In genomic region chrX:107619836-107620235, GRCh38 we compare ENCODE assay signal across 20 cellular contexts.
"Had no signal": no experiment of that assay in that cellular context is flagged by ENCODE, and none has a peak within 500 bp of the region (broad histone marks: within the 10 kb centered on the region; RNA-seq: fewer than 3 reads in every experiment).

No MANE protein-coding gene starts in this region.

- H3K4me3 Mint-ChIP-seq: activated B cell treated with CpG ODN at 0.5 μM for 24 hours; activated CD4-positive, alpha-beta T cell treated with anti-CD3 and anti-CD28 coated beads, Interleukin-2, amount 10 ng/mL, durations not matched to agents 24 days and 14 days; activated CD8-positive, alpha-beta T cell treated with anti-CD3 and anti-CD28 coated beads, Interleukin-2, amount 10 ng/mL, durations not matched to agents 7 days and 5 days; activated naive CD8-positive, alpha-beta T cell; activated T-cell treated with anti-CD3 and anti-CD28 coated beads, Interleukin-2, amount 50 U/mL, for 72 hours; effector memory CD8-positive, alpha-beta T cell; nephron progenitor cell; T-helper 2 cell treated with Interferon-gamma antibody and Interleukin-4, amounts not matched to agents 5 μg/mL and 100 μg/mL, for 36 hours had no signal

- H3K27ac Mint-ChIP-seq: activated B cell treated with CpG ODN at 0.5 μM for 24 hours; activated CD4-positive, alpha-beta T cell treated with anti-CD3 and anti-CD28 coated beads, Interleukin-2, amount 10 ng/mL, durations not matched to agents 24 days and 14 days; activated CD8-positive, alpha-beta T cell treated with anti-CD3 and anti-CD28 coated beads, Interleukin-2, amount 10 ng/mL, durations not matched to agents 7 days and 5 days; activated naive CD8-positive, alpha-beta T cell; activated T-cell treated with anti-CD3 and anti-CD28 coated beads, Interleukin-2, amount 50 U/mL, for 72 hours; effector memory CD8-positive, alpha-beta T cell; nephron progenitor cell; T-helper 2 cell treated with Interferon-gamma antibody and Interleukin-4, amounts not matched to agents 5 μg/mL and 100 μg/mL, for 36 hours had no signal

- H3K9me3 Mint-ChIP-seq: activated B cell treated with CpG ODN at 0.5 μM for 24 hours; activated CD4-positive, alpha-beta T cell treated with anti-CD3 and anti-CD28 coated beads, Interleukin-2, amount 10 ng/mL, durations not matched to agents 24 days and 14 days; activated T-cell treated with anti-CD3 and anti-CD28 coated beads, Interleukin-2, amount 50 U/mL, for 72 hours; effector memory CD8-positive, alpha-beta T cell; T-helper 2 cell treated with Interferon-gamma antibody and Interleukin-4, amounts not matched to agents 5 μg/mL and 100 μg/mL, for 36 hours had no signal

- H3K4me1 ChIP-seq: gastroesophageal sphincter, heart right ventricle, prostate gland, spleen, stomach, testis had no signal

- H3K4me3 ChIP-seq: gastroesophageal sphincter, heart right ventricle, prostate gland, spleen, stomach, testis had no signal

- H3K27ac ChIP-seq: epithelial cell of prostate, gastroesophageal sphincter, heart right ventricle, prostate gland, spleen, stomach, testis had no signal

- H3K9me3 ChIP-seq: gastroesophageal sphincter, prostate gland, spleen, testis had no signal

- H3K36me3 Mint-ChIP-seq: activated naive CD8-positive, alpha-beta T cell had no signal

- DNase-seq: activated B cell treated with CpG ODN at 0.5 μM for 24 hours; activated CD4-positive, alpha-beta T cell treated with anti-CD3 and anti-CD28 coated beads, Interleukin-2, amount 10 ng/mL, durations not matched to agents 24 days and 14 days; activated CD8-positive, alpha-beta memory T cell treated with anti-CD3 and anti-CD28 coated beads, Interleukin-2, amount 50 U/mL, for 48 hours; activated CD8-positive, alpha-beta T cell treated with anti-CD3 and anti-CD28 coated beads, Interleukin-2, amount 10 ng/mL, durations not matched to agents 7 days and 5 days; activated gamma-delta T cell treated with Interleukin-2 at 50 U/mL for 16 hours; activated T-cell treated with anti-CD3 and anti-CD28 coated beads, Interleukin-2, amount 50 U/mL, for 72 hours; dermis blood vessel endothelial cell; effector memory CD8-positive, alpha-beta T cell; heart right ventricle; kidney glomerular epithelial cell; nephron progenitor cell; spleen; stomach; testis had no signal

- ATAC-seq: activated CD8-positive, alpha-beta T cell treated with anti-CD3 and anti-CD28 coated beads, Interleukin-2, amount 10 ng/mL, durations not matched to agents 7 days and 5 days; activated T-cell treated with anti-CD3 and anti-CD28 coated beads, Interleukin-2, amount 50 U/mL, for 72 hours; effector memory CD8-positive, alpha-beta T cell; gastroesophageal sphincter; heart right ventricle; sciatic nerve had no signal

- H3K4me1 Mint-ChIP-seq: activated B cell treated with CpG ODN at 0.5 μM for 24 hours; activated CD4-positive, alpha-beta T cell treated with anti-CD3 and anti-CD28 coated beads, Interleukin-2, amount 10 ng/mL, durations not matched to agents 24 days and 14 days; nephron progenitor cell had no signal

- H3K27me3 Mint-ChIP-seq: activated B cell treated with CpG ODN at 0.5 μM for 24 hours; activated CD4-positive, alpha-beta T cell treated with anti-CD3 and anti-CD28 coated beads, Interleukin-2, amount 10 ng/mL, durations not matched to agents 24 days and 14 days; activated naive CD8-positive, alpha-beta T cell; effector memory CD8-positive, alpha-beta T cell had no signal

- H3K27me3 ChIP-seq: gastroesophageal sphincter, spleen, stomach, testis had no signal

- H3K36me3 ChIP-seq: gastroesophageal sphincter, heart right ventricle, prostate gland, spleen, stomach had no signal
